ENCODE assay signal across 1 cellular context in the genomic region with DNA sequence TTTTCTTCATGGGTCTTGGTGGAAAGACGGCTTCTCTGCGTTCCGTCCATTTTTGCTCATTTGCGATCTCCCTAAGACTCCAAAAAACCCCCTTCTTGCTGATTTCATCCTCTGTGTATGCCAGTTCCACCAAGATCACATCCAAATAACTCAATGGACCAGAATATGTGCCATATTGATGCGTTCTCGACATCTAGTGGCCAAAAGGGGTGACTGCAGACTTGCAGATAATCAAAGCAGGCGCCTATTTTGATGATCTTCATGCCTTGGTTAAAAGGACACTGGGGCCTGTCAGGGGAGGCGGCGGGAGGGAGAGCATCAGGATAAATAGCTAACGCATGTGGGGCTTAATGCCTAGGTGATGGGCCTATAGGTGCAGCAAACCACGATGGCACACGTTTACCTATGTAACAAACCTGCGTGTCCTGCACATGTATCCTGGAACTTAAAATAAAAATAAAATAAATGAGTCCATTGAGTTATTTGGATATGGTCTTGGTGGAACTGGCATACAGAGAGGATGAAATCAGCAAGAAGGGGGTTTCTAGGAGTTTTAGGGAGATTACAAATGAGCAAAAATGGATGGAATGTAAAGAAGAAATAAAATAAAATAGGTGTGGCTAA.
TF ChIP-seq lines count a peak whose summit lies in the region.

No MANE protein-coding gene starts in this region.

TF ChIP-seq in SK-N-SH, 30 proteins besides CTCF, POLR2A, EP300 and RAD21:
- TF ChIP-seq SMC3 (IDR thresholded peaks at IDR 0.05; ENCODE audit: low read depth, low read length) (peak; percentile 94), RCOR1 (IDR thresholded peaks at IDR 0.05; ENCODE audit: low read length) (peak; percentile 52; the same call in 1 of the 2 replicates), CHD2 (IDR thresholded peaks at IDR 0.05; ENCODE audit: low read length, partially characterized antibody) (peak; percentile 18), ELF1 (IDR thresholded peaks at IDR 0.05) (no peak), TAF1 (IDR thresholded peaks at IDR 0.05; ENCODE audit: borderline replicate concordance, low read depth, low read length) (no peak)
- TF ChIP-seq, protein P1, sequence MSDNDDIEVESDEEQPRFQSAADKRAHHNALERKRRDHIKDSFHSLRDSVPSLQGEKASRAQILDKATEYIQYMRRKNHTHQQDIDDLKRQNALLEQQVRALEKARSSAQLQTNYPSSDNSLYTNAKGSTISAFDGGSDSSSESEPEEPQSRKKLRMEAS (IDR thresholded peaks at IDR 0.05; ENCODE audit: low read depth) = no peak
- TF ChIP-seq, protein P2, sequence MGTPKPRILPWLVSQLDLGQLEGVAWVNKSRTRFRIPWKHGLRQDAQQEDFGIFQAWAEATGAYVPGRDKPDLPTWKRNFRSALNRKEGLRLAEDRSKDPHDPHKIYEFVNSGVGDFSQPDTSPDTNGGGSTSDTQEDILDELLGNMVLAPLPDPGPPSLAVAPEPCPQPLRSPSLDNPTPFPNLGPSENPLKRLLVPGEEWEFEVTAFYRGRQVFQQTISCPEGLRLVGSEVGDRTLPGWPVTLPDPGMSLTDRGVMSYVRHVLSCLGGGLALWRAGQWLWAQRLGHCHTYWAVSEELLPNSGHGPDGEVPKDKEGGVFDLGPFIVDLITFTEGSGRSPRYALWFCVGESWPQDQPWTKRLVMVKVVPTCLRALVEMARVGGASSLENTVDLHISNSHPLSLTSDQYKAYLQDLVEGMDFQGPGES (IDR thresholded peaks at IDR 0.05; ENCODE audit: low read depth, low read length) = no peak
TF ChIP-seq in SK-N-SH: peak in this region for 3.
